ENCODE assay signal across 1 cellular context in the genomic region with DNA sequence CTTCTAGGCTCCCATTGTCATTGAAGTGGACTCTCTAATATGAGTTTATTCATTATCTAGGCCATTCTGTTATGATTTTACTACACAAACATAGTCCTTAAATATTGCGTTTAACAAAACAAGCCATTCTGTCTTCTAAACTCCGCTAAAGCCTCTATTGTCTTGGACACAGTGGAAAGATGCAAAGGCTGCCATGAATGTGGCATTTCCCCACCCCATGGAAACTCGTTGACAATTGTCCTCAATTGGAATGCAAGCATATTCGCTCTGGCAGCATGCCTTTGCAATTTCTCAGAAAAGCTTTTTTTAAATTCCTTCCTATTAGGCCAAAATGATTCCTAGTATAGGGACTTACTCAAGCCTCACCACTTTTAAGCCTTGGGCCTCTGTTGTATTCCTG.
TF ChIP-seq lines count a peak whose summit lies in the region.

No MANE protein-coding gene starts in this region.

TF ChIP-seq in WTC11, 78 proteins besides CTCF, POLR2A, EP300 and RAD21 (continued from another document):
- TF ChIP-seq STAT6 (CRISPR knock-in tag; conservative IDR thresholded peaks at IDR 0.05; ENCODE audit: low read depth): no peak
- no peak for TF ChIP-seq SP1 (CRISPR knock-in tag; conservative IDR thresholded peaks at IDR 0.05)
- no peak for TF ChIP-seq MLX (CRISPR knock-in tag; IDR thresholded peaks at IDR 0.05)
- TF ChIP-seq, protein P1, sequence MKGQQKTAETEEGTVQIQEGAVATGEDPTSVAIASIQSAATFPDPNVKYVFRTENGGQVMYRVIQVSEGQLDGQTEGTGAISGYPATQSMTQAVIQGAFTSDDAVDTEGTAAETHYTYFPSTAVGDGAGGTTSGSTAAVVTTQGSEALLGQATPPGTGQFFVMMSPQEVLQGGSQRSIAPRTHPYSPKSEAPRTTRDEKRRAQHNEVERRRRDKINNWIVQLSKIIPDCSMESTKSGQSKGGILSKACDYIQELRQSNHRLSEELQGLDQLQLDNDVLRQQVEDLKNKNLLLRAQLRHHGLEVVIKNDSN (CRISPR knock-in tag; IDR thresholded peaks at IDR 0.05): no peak
- TF ChIP-seq, protein P2, sequence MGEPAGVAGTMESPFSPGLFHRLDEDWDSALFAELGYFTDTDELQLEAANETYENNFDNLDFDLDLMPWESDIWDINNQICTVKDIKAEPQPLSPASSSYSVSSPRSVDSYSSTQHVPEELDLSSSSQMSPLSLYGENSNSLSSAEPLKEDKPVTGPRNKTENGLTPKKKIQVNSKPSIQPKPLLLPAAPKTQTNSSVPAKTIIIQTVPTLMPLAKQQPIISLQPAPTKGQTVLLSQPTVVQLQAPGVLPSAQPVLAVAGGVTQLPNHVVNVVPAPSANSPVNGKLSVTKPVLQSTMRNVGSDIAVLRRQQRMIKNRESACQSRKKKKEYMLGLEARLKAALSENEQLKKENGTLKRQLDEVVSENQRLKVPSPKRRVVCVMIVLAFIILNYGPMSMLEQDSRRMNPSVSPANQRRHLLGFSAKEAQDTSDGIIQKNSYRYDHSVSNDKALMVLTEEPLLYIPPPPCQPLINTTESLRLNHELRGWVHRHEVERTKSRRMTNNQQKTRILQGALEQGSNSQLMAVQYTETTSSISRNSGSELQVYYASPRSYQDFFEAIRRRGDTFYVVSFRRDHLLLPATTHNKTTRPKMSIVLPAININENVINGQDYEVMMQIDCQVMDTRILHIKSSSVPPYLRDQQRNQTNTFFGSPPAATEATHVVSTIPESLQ (CRISPR knock-in tag; IDR thresholded peaks at IDR 0.05): no peak
- TF ChIP-seq TEAD4 (CRISPR knock-in tag; IDR thresholded peaks at IDR 0.05): no peak
- no peak for TF ChIP-seq ZNF232 (CRISPR knock-in tag; IDR thresholded peaks at IDR 0.05)
- TF ChIP-seq ZNF121 (CRISPR knock-in tag; IDR thresholded peaks at IDR 0.05): no peak
- no peak for TF ChIP-seq ATF1 (CRISPR knock-in tag; IDR thresholded peaks at IDR 0.05)
- TF ChIP-seq CREM (CRISPR knock-in tag; IDR thresholded peaks at IDR 0.05): no peak
- TF ChIP-seq FOXP4 (CRISPR knock-in tag; IDR thresholded peaks at IDR 0.05): no peak
- TF ChIP-seq, protein P3, sequence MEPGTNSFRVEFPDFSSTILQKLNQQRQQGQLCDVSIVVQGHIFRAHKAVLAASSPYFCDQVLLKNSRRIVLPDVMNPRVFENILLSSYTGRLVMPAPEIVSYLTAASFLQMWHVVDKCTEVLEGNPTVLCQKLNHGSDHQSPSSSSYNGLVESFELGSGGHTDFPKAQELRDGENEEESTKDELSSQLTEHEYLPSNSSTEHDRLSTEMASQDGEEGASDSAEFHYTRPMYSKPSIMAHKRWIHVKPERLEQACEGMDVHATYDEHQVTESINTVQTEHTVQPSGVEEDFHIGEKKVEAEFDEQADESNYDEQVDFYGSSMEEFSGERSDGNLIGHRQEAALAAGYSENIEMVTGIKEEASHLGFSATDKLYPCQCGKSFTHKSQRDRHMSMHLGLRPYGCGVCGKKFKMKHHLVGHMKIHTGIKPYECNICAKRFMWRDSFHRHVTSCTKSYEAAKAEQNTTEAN (CRISPR knock-in tag; IDR thresholded peaks at IDR 0.05): no peak
- no peak for TF ChIP-seq E2F5 (CRISPR knock-in tag; IDR thresholded peaks at IDR 0.05)
- TF ChIP-seq, protein P4, sequence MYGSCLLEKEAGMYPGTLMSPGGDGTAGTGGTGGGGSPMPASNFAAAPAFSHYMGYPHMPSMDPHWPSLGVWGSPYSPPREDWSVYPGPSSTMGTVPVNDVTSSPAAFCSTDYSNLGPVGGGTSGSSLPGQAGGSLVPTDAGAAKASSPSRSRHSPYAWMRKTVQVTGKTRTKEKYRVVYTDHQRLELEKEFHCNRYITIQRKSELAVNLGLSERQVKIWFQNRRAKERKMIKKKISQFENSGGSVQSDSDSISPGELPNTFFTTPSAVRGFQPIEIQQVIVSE (CRISPR knock-in tag; IDR thresholded peaks at IDR 0.05; ENCODE audit: borderline replicate concordance): no peak
TF ChIP-seq in WTC11: peak in this region for 0.
